9 cellular contexts compared by ENCODE assay signal in the genomic region with DNA sequence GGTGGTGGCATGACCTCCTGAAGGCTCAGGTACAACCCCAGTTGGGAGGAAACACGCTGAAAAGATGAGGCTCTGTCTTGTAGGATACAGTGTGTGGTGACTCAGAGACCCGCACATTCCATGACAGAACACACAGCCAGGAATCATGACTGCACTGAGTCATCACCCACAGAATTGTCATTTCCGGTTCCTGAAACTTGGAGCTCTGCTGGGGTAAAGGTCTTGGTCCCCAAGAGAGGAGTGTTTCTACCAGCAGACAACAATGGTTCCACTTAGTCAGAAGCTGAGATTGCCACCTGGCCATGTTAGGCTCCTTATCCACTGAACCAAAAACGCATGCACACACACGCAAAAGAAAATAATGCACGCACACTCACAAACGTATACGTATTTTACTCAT. TPM values are rescaled to one million over a fixed set of nuclear protein-coding genes. Genes with fewer than 3 reads are reported as not detected.
DNase-seq lines count a peak whose midpoint lies in the region; ATAC-seq, FAIRE-seq and TF ChIP-seq lines count a peak whose summit lies in the region.
"Had no signal": no experiment of that assay in that cellular context is flagged by ENCODE, and none has a peak within 500 bp of the region (broad histone marks: within the 10 kb centered on the region; RNA-seq: fewer than 3 reads in every experiment).

No MANE protein-coding gene starts in this region.

- peaks cover 0 to 7% of the 10 kb centered on the region in 2 experiments; a peak in 4 of 5 replicates for H3K27me3 ChIP-seq in K562 (ENCODE audit: control insufficient read depth in 2 of 2, insufficient read depth in 2 of 2, low read length in 2 of 2)
- no peaks in the 10 kb centered on the region for H3K27me3 ChIP-seq in lower lobe of right lung (ENCODE audit: low read depth)
- no peaks in the 10 kb centered on the region for H3K27me3 ChIP-seq in CD8-positive, alpha-beta memory T cell (ENCODE audit: insufficient read depth, low read length, poor library complexity, severe bottlenecking)

- intact Hi-C loops in K562 (cut with micrococcal nuclease) (no loop called here), lower lobe of right lung (cut with DNase I) (no loop called here)

- H3K4me3 ChIP-seq in K562: no peak overlapping the region
- no peak overlapping the region for H3K4me3 ChIP-seq in lower lobe of right lung
- H3K4me3 ChIP-seq in CD8-positive, alpha-beta memory T cell (ENCODE audit: low read length): no peak overlapping the region

- no peaks in the 10 kb centered on the region for H3K9me1 ChIP-seq in K562 (ENCODE audit: control insufficient read depth, insufficient read depth, low read length)

- no peaks in the 10 kb centered on the region for H4K20me1 ChIP-seq in K562 (replicated peaks; ENCODE audit: control insufficient read depth, insufficient read depth, low read length)

- no peak overlapping the region for H3K4me3 Mint-ChIP-seq in CD8-positive, alpha-beta memory T cell
- no peak overlapping the region for H3K4me3 Mint-ChIP-seq in type B pancreatic cell

- CTCF ChIA-PET in K562 (lab: Yijun Ruan, JAX; ENCODE audit: low intra/inter-chr PET ratio): no interaction called here
- CTCF ChIA-PET in CD8-positive, alpha-beta memory T cell (lab: Charles Lee): no interaction called here

- H3K79me2 ChIP-seq in K562 (ENCODE audit: control insufficient read depth, insufficient read depth, low read length): no peaks in the 10 kb centered on the region

- peak; percentile 95 for DNase-seq in ACHN
- peak; percentile 97 for DNase-seq in HT1080 (ENCODE audit: low read depth)
- DNase-seq in K562 (ENCODE audit: extremely low read depth in 1 of 4, low spot score in 3 of 4): peak in 2 of 4 experiments; percentile 23 to 24
- DNase-seq in lower lobe of right lung: no peak
- DNase-seq in CD8-positive, alpha-beta memory T cell: no peak
- no peak for DNase-seq in iPS-NIHi11 (ENCODE audit: low spot score)
- DNase-seq in type B pancreatic cell (ENCODE audit: extremely low spot score, unreplicated experiment): no peak
- DNase-seq: GF-D8 had no signal

- no peak overlapping the region for H3K27ac Mint-ChIP-seq in CD8-positive, alpha-beta memory T cell
- H3K27ac Mint-ChIP-seq in type B pancreatic cell: no peak overlapping the region

- no peak overlapping the region for H2AFZ ChIP-seq in K562 (ENCODE audit: low read depth, low read length)

- ATAC-seq in K562 (no peak), lower lobe of right lung (peak; percentile 70), HG03135 (IDR thresholded peaks at IDR 0.05; ENCODE audit: unreplicated experiment) (no peak)

- WGBS in K562 (ENCODE audit: insufficient coverage, low coverage, missing lambda C conversion rate): 15% methylated on average over 7 of the region's 8 CpGs

- no peaks in the 10 kb centered on the region; a peak in 1 of 5 replicates for H3K4me1 ChIP-seq in K562 (replicated peaks in 1 of 2; ENCODE audit: control insufficient read depth in 2 of 2, insufficient read depth in 2 of 2, low read length in 2 of 2)
- H3K4me1 ChIP-seq in lower lobe of right lung: peaks cover 58% of the 10 kb centered on the region
- H3K4me1 ChIP-seq in CD8-positive, alpha-beta memory T cell (ENCODE audit: insufficient read depth, low read length): no peaks in the 10 kb centered on the region

- TF ChIP-seq POLR2A in K562 (conservative IDR thresholded peaks at IDR 0.05): no peak

- no peaks in the 10 kb centered on the region for H3K36me3 ChIP-seq in K562 (ENCODE audit: control insufficient read depth, insufficient read depth, low read length)
- no peaks in the 10 kb centered on the region for H3K36me3 ChIP-seq in lower lobe of right lung
- no peaks in the 10 kb centered on the region for H3K36me3 ChIP-seq in CD8-positive, alpha-beta memory T cell (ENCODE audit: insufficient read depth, low read length)

- H3K27me3 Mint-ChIP-seq in CD8-positive, alpha-beta memory T cell: peaks cover 6 to 20% of the 10 kb centered on the region in 2 donors
- no peaks in the 10 kb centered on the region for H3K27me3 Mint-ChIP-seq in type B pancreatic cell

- BruUV-seq in K562 (replicated peaks; lab: Mats Ljungman, UMichigan): no TSS peak

- POLR2A ChIA-PET in K562 (lab: Yijun Ruan, JAX): no interaction called here
- POLR2A ChIA-PET in CD8-positive, alpha-beta memory T cell (lab: Charles Lee): no interaction called here

- TF ChIP-seq CTCF in K562 (IDR thresholded peaks at IDR 0.05 in 2 of 3, conservative IDR thresholded peaks at IDR 0.05 in 1 of 3; ENCODE audit: insufficient read depth in 2 of 3, low read depth in 1 of 3, low read length in 3 of 3) (no peak), lower lobe of right lung (IDR thresholded peaks at IDR 0.05) (no peak), type B pancreatic cell (conservative IDR thresholded peaks at IDR 0.05) (no peak)

- FAIRE-seq in K562 (lab: Jason Lieb, UNC): no peak

- no peak overlapping the region for H3K27ac ChIP-seq in K562 (ENCODE audit: extremely low read depth, low read depth, low read length)
- peak overlapping the region; percentile 24 for H3K27ac ChIP-seq in lower lobe of right lung
- H3K27ac ChIP-seq in CD8-positive, alpha-beta memory T cell (ENCODE audit: low read depth, low read length): no peak overlapping the region

- peaks cover 0 to 14% (median 6%) of the 10 kb centered on the region in 5 donors for H3K9me3 Mint-ChIP-seq in CD8-positive, alpha-beta memory T cell
- H3K9me3 Mint-ChIP-seq in type B pancreatic cell: no peaks in the 10 kb centered on the region

- no peaks in the 10 kb centered on the region for H3K9me3 ChIP-seq in K562 (replicated peaks; ENCODE audit: control insufficient read depth, insufficient read depth, low read depth, low read length)
- H3K9me3 ChIP-seq in lower lobe of right lung: no peaks in the 10 kb centered on the region
- no peaks in the 10 kb centered on the region for H3K9me3 ChIP-seq in CD8-positive, alpha-beta memory T cell (ENCODE audit: low read length)

- in situ Hi-C loops in ACHN (cut with HindIII; ENCODE audit: low pct_ligation_motif_present, low pct_unique_long_range_greater_than_20kb, low sequenced_read_pairs) (no loop called here), K562 (cut with MboI) (no loop called here)

- no peak overlapping the region for H3K9ac ChIP-seq in K562 (ENCODE audit: insufficient read depth in 1 of 2, low read depth in 2 of 2, low read length in 2 of 2)

- no peak for TF ChIP-seq EP300 in K562 (IDR thresholded peaks at IDR 0.05; ENCODE audit: low read length)

- H3K36me3 Mint-ChIP-seq in CD8-positive, alpha-beta memory T cell: peaks cover 0 to 6% (median 3%) of the 10 kb centered on the region in 3 donors
- H3K36me3 Mint-ChIP-seq in type B pancreatic cell: no peaks in the 10 kb centered on the region

- no peak overlapping the region for H3K4me2 ChIP-seq in K562 (ENCODE audit: insufficient read depth, low read length)

- H3K4me1 Mint-ChIP-seq in CD8-positive, alpha-beta memory T cell: no peaks in the 10 kb centered on the region
- peaks cover 21% of the 10 kb centered on the region for H3K4me1 Mint-ChIP-seq in type B pancreatic cell (ENCODE audit: unreplicated experiment)

- no peak for TF ChIP-seq RAD21 in K562 (CRISPR knock-in tag; conservative IDR thresholded peaks at IDR 0.05 in 1 of 2, IDR thresholded peaks at IDR 0.05 in 1 of 2)

RNA-seq across cellular contexts. Expression of a gene that starts 31.5 kb away (rescaled TPM):
- 69.9 and 112 TPM in 2 replicates for total RNA-seq in HT1080 (2014; rRNA removed; shearing (Covaris generic))
- 200 and 230 TPM in 2 replicates for polyA plus RNA-seq in HT1080 (2015; cell fraction: cytosol; rRNA removed)
- 113 and 129 TPM in 2 replicates for polyA plus RNA-seq in HT1080 (2015; cell fraction: nucleus; rRNA removed)
- total RNA-seq in K562 (2011; cell fraction: chromatin; rRNA removed; ENCODE audit: low replicate concordance): 13.9 and 37.9 TPM in 2 replicates
- 38.5 and 38.7 TPM in 2 replicates for total RNA-seq in K562 (2011; cell fraction: nucleolus; rRNA removed)
- 25.3 and 37.0 TPM in 2 replicates for total RNA-seq in K562 (2011; cell fraction: nucleoplasm; rRNA removed)
- 28.7 and 43.2 TPM in 2 replicates for total RNA-seq in K562 (2014; rRNA removed)
- total RNA-seq in K562 (2014; rRNA removed; fragmentation: Illumina TruSeq; extraction: Trizol): 10.9 and 13.5 TPM in 2 replicates
- total RNA-seq in K562 (2015; rRNA removed; fragmentation: Illumina TruSeq; extraction: Trizol): 20.0 and 21.0 TPM in 2 replicates
- total RNA-seq in K562 (2021): 66.7 and 66.8 TPM in 2 replicates
- polyA plus RNA-seq in K562 (2011; rRNA removed): 23.4 and 60.3 TPM in 2 replicates
- 41.8 and 76.5 TPM in 2 replicates for polyA plus RNA-seq in K562 (2011; cell fraction: cytosol; rRNA removed)
- polyA plus RNA-seq in K562 (2011; cell fraction: nucleus; rRNA removed): 21.3 and 28.1 TPM in 2 replicates
- 46.5 and 68.5 TPM in 2 replicates for polyA plus RNA-seq in K562 (2012)
- polyA plus RNA-seq in K562 (2014; fragmentation: Illumina TruSeq; extraction: Trizol): 59.2 and 83.9 TPM in 2 replicates
- polyA plus RNA-seq in K562 (2014; fragmentation: Nextera tagmentation; extraction: Ambion mirVana): 1 to 10 TPM; 1.4 to 3.9 TPM
- 37.6 and 45.0 TPM in 2 replicates for polyA plus RNA-seq in K562 (2014; rRNA removed)
- 21.7 and 21.8 TPM in 2 replicates for polyA minus RNA-seq in K562 (2011; rRNA and poly(A)+ RNA removed)
- 30.6 and 64.6 TPM in 2 replicates for polyA minus RNA-seq in K562 (2011; cell fraction: cytosol; rRNA and poly(A)+ RNA removed)
- 7.7 and 11.7 TPM in 2 replicates for polyA minus RNA-seq in K562 (2011; cell fraction: nucleus; rRNA and poly(A)+ RNA removed)
- 219 TPM for total RNA-seq in lower lobe of right lung
- 10 to 100 TPM; 70.9 to 75.1 TPM for total RNA-seq in CD8-positive, alpha-beta memory T cell
- 105 TPM for polyA plus RNA-seq in CD8-positive, alpha-beta memory T cell
- 89.3 and 102 TPM in 2 replicates for total RNA-seq in type B pancreatic cell (ENCODE audit: low replicate concordance)

RNA-seq across cellular contexts. Expression of a gene that starts 40.0 kb away (rescaled TPM):
- 6.9 and 7.3 TPM in 2 replicates for total RNA-seq in HT1080 (2014; rRNA removed; shearing (Covaris generic))
- 18.6 and 21.2 TPM in 2 replicates for polyA plus RNA-seq in HT1080 (2015; cell fraction: cytosol; rRNA removed)
- 12.6 and 13.9 TPM in 2 replicates for polyA plus RNA-seq in HT1080 (2015; cell fraction: nucleus; rRNA removed)
- total RNA-seq in K562 (2011; cell fraction: chromatin; rRNA removed; ENCODE audit: low replicate concordance): 1.2 TPM in 1 of 2 replicates, not detected in the other
- total RNA-seq in K562 (2011; cell fraction: nucleolus; rRNA removed): 1.0 TPM in 1 of 2 replicates, not detected in the other
- total RNA-seq in K562 (2011; cell fraction: nucleoplasm; rRNA removed): not detected in 2 replicates
- total RNA-seq in K562 (2014; rRNA removed) (not detected in 2 replicates), K562 (2014; rRNA removed; fragmentation: Illumina TruSeq; extraction: Trizol) (not detected in 2 replicates), K562 (2015; rRNA removed; fragmentation: Illumina TruSeq; extraction: Trizol) (not detected in 2 replicates), K562 (2021) (0.11 TPM in 1 of 2 replicates, not detected in the other), lower lobe of right lung (19.4 TPM), type B pancreatic cell (ENCODE audit: low replicate concordance) (20.2 and 76.3 TPM in 2 replicates)
- polyA plus RNA-seq in K562 (2011; rRNA removed) (0.07 and 0.27 TPM in 2 replicates), K562 (2014; fragmentation: Illumina TruSeq; extraction: Trizol) (not detected in 2 replicates), K562 (2014; fragmentation: Nextera tagmentation; extraction: Ambion mirVana) (not detected), K562 (2014; rRNA removed) (not detected in 2 replicates)
- 0.21 and 0.58 TPM in 2 replicates for polyA plus RNA-seq in K562 (2011; cell fraction: cytosol; rRNA removed)
- polyA plus RNA-seq in K562 (2011; cell fraction: nucleus; rRNA removed): 0.06 and 0.17 TPM in 2 replicates
- not detected in 2 replicates for polyA plus RNA-seq in K562 (2012)
- polyA minus RNA-seq in K562 (2011; rRNA and poly(A)+ RNA removed): 0.09 TPM in 1 of 2 replicates, not detected in the other
- polyA minus RNA-seq in K562 (2011; cell fraction: cytosol; rRNA and poly(A)+ RNA removed): not detected in 2 replicates
- polyA minus RNA-seq in K562 (2011; cell fraction: nucleus; rRNA and poly(A)+ RNA removed): 0.11 and 0.40 TPM in 2 replicates
- total RNA-seq in CD8-positive, alpha-beta memory T cell: not detected
- polyA plus RNA-seq in CD8-positive, alpha-beta memory T cell: not detected

RNA-seq across cellular contexts. Expression of a gene that starts 40.2 kb away (rescaled TPM):
- 0.27 TPM in 1 of 2 replicates, not detected in the other for total RNA-seq in HT1080 (2014; rRNA removed; shearing (Covaris generic))
- polyA plus RNA-seq in HT1080 (2015; cell fraction: cytosol; rRNA removed): not detected in 2 replicates
- polyA plus RNA-seq in HT1080 (2015; cell fraction: nucleus; rRNA removed): not detected in 2 replicates
- 8.4 and 14.5 TPM in 2 replicates for total RNA-seq in K562 (2011; cell fraction: chromatin; rRNA removed; ENCODE audit: low replicate concordance)
- total RNA-seq in K562 (2011; cell fraction: nucleolus; rRNA removed): 6.3 and 6.8 TPM in 2 replicates
- total RNA-seq in K562 (2011; cell fraction: nucleoplasm; rRNA removed): 8.3 and 17.9 TPM in 2 replicates
- not detected in 2 replicates for total RNA-seq in K562 (2014; rRNA removed)
- 0.25 and 0.41 TPM in 2 replicates for total RNA-seq in K562 (2014; rRNA removed; fragmentation: Illumina TruSeq; extraction: Trizol)
- total RNA-seq in K562 (2015; rRNA removed; fragmentation: Illumina TruSeq; extraction: Trizol): 0.25 and 0.38 TPM in 2 replicates
- total RNA-seq in K562 (2021): 0.31 and 0.35 TPM in 2 replicates
- polyA plus RNA-seq in K562 (2011; rRNA removed): 0.17 TPM in 1 of 2 replicates, not detected in the other
- 0.12 TPM in 1 of 2 replicates, not detected in the other for polyA plus RNA-seq in K562 (2011; cell fraction: cytosol; rRNA removed)
- 0.36 and 0.37 TPM in 2 replicates for polyA plus RNA-seq in K562 (2011; cell fraction: nucleus; rRNA removed)
- polyA plus RNA-seq in K562 (2012): not detected in 2 replicates
- polyA plus RNA-seq in K562 (2014; fragmentation: Illumina TruSeq; extraction: Trizol): not detected in 2 replicates
- under 1 TPM; 0.13 to 0.34 TPM for polyA plus RNA-seq in K562 (2014; fragmentation: Nextera tagmentation; extraction: Ambion mirVana)
- polyA plus RNA-seq in K562 (2014; rRNA removed): 0.09 TPM in 1 of 2 replicates, not detected in the other
- polyA minus RNA-seq in K562 (2011; rRNA and poly(A)+ RNA removed): 0.74 and 1.0 TPM in 2 replicates
- polyA minus RNA-seq in K562 (2011; cell fraction: cytosol; rRNA and poly(A)+ RNA removed): not detected in 2 replicates
- 0.44 and 0.67 TPM in 2 replicates for polyA minus RNA-seq in K562 (2011; cell fraction: nucleus; rRNA and poly(A)+ RNA removed)
- 1.0 TPM for total RNA-seq in lower lobe of right lung
- under 1 TPM; 0.51 to 0.74 TPM for total RNA-seq in CD8-positive, alpha-beta memory T cell
- 0.51 TPM for polyA plus RNA-seq in CD8-positive, alpha-beta memory T cell
- 0.86 and 1.1 TPM in 2 replicates for total RNA-seq in type B pancreatic cell (ENCODE audit: low replicate concordance)

Comparison
In these comparisons a context has a peak if more than half of its experiments do, and no peak if none do; other contexts are left out.
1. DNase-seq: peak in ACHN (single experiment) and HT1080 (single experiment); none in lower lobe of right lung (single experiment), CD8-positive, alpha-beta memory T cell (0 of 5), iPS-NIHi11 (single experiment) and type B pancreatic cell (single experiment).
2. ATAC-seq: peak in lower lobe of right lung (2 of 2); none in K562 (single experiment) and HG03135 (single experiment).